In the genomic region with DNA sequence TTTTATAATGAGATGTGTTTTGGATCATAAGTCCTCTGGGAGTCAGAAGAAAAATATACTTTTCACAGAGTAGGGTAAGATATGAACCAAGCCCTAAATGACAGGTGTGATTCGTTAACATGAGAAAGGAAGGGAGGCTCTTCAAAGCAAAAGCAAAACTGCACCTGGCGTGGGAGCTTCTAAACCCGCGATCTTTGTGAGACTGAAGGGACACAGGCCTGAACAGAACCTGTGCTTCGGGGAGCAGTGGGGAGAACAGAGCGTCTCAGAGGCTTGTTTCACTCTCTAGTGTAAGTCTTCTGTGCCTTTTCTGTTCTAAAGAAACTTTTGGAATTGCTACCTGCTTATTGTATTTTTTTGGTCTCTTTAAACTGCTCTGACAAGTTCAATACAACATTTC, we compare ENCODE assay signal across 8 cellular contexts. TPM values are rescaled to one million over a fixed set of nuclear protein-coding genes. Genes with fewer than 3 reads are reported as not detected.
A peak's percentile ranks its signal among the peaks of the same experiment; 100 is the strongest.
DNase-seq lines count a peak whose midpoint lies in the region; ATAC-seq, FAIRE-seq and TF ChIP-seq lines count a peak whose summit lies in the region.

No MANE protein-coding gene starts in this region.

- H2BK5ac ChIP-seq in H1 (ENCODE audit: low read depth, low read length) = no peak overlapping the region

- H2BK15ac ChIP-seq in H1 (ENCODE audit: low read length) = no peak overlapping the region

- TF ChIP-seq POLR2A in H1 (IDR thresholded peaks at IDR 0.05; ENCODE audit: control extremely low read depth in 1 of 2, low read depth in 2 of 2, low read length in 2 of 2) = no peak

- TF ChIP-seq EP300 in H1 (IDR thresholded peaks at IDR 0.05; ENCODE audit: borderline replicate concordance in 1 of 2, low read depth in 2 of 2, low read length in 2 of 2) = no peak

- H3K56ac ChIP-seq in H1 (replicated peaks; ENCODE audit: insufficient read length, low read depth, low read length) = no peak overlapping the region

- no peak overlapping the region for H3K4ac ChIP-seq in H1 (replicated peaks; ENCODE audit: insufficient read length, low read depth, low read length)

- no peak overlapping the region for H3K4me2 ChIP-seq in H1 (ENCODE audit: insufficient read depth in 1 of 2, low read depth in 2 of 2, low read length in 2 of 2)

- CTCF ChIA-PET in H1 (lab: Charles Lee; ENCODE audit: partially characterized antibody) = interaction anchor here (1.1 to 1.6 kb wide), 3 partner anchors 9 to 33 kb away, joined by 3 to 7 read pairs (median 6); no protein-coding TSS in a partner anchor

- H3K36me3 ChIP-seq in H1 (ENCODE audit: control insufficient read depth in 2 of 4, insufficient read depth in 4 of 4, low read length in 3 of 4) = peaks cover 0 to 13% (median 2%) of the 10 kb centered on the region in 4 experiments; a peak in 2 of 8 replicates

- H3K27ac Mint-ChIP-seq in CD14-positive monocyte = no peak overlapping the region
- H3K27ac Mint-ChIP-seq in mesothelial cell of epicardium = no peak overlapping the region

- H2AK5ac ChIP-seq in H1 (ENCODE audit: low read depth, low read length) = no peak overlapping the region

- H3K9me3 ChIP-seq in H1 (ENCODE audit: insufficient read depth in 2 of 2, low read depth in 1 of 2, low read length in 1 of 2) = no peaks in the 10 kb centered on the region

- no peak overlapping the region for H3K23ac ChIP-seq in H1 (ENCODE audit: insufficient read length)

- H3K79me2 ChIP-seq in H1 (ENCODE audit: control insufficient read depth in 1 of 2, insufficient read depth in 2 of 2, low read length in 2 of 2) = no peaks in the 10 kb centered on the region

- POLR2A ChIA-PET in H1 (lab: Charles Lee; ENCODE audit: partially characterized antibody) = interaction anchor here (1.0 to 1.4 kb wide), 2 partner anchors 10 to 17 kb away, joined by 3 read pairs; no protein-coding TSS in a partner anchor

- H3K4me1 Mint-ChIP-seq in CD14-positive monocyte (no peaks in the 10 kb centered on the region), mesothelial cell of epicardium (no peaks in the 10 kb centered on the region)

- WGBS in H1 (ENCODE audit: extremely low coverage in 1 of 2, insufficient coverage in 1 of 2, insufficient read length in 1 of 2, insufficient replicate concordance in 2 of 2, low coverage in 1 of 2, low lambda C conversion rate in 2 of 2, missing lambda C conversion rate in 1 of 2), 2 experiments = 85% methylated on average over 6 of the region's 6 CpGs; no CpG with 5 or more reads in 1 of the 2 experiments

- no peak overlapping the region for H2AFZ ChIP-seq in H1 (ENCODE audit: low read length)

- FAIRE-seq in H1 (lab: Jason Lieb, UNC) = no peak

- H3K9me3 Mint-ChIP-seq in CD14-positive monocyte = peaks cover 0 to 2% (median 0%) of the 10 kb centered on the region in 7 donors
- H3K9me3 Mint-ChIP-seq in mesothelial cell of epicardium = no peaks in the 10 kb centered on the region

- no peak overlapping the region for H4K8ac ChIP-seq in H1 (ENCODE audit: extremely low read depth, insufficient read depth, low read length)

- H3K79me1 ChIP-seq in H1 (ENCODE audit: low read depth, low read length) = no peaks in the 10 kb centered on the region; the same call in 1 of the 2 replicates

- H3K36me3 Mint-ChIP-seq in CD14-positive monocyte (no peaks in the 10 kb centered on the region), mesothelial cell of epicardium (peaks cover 11% of the 10 kb centered on the region)

- no peak for TF ChIP-seq CTCF in H1 (IDR thresholded peaks at IDR 0.05; ENCODE audit: control extremely low read depth in 1 of 3, insufficient read depth in 1 of 3, low read depth in 1 of 3, low read length in 3 of 3)
- TF ChIP-seq CTCF in CD14-positive monocyte (IDR thresholded peaks at IDR 0.05) = no peak
- TF ChIP-seq CTCF in mesothelial cell of epicardium (IDR thresholded peaks at IDR 0.05; ENCODE audit: unreplicated experiment) = no peak

- no peak overlapping the region for H2BK120ac ChIP-seq in H1 (replicated peaks; ENCODE audit: low read depth, low read length)

- TF ChIP-seq RAD21 in H1 (IDR thresholded peaks at IDR 0.05 in 1 of 2, conservative IDR thresholded peaks at IDR 0.05 in 1 of 2; ENCODE audit: low read depth in 2 of 2, low read length in 2 of 2) = no peak

- H3K14ac ChIP-seq in H1 (ENCODE audit: insufficient read length) = no peak overlapping the region

- no peak overlapping the region for H4K5ac ChIP-seq in H1 (ENCODE audit: insufficient read length, low read depth, low read length)

- H2BK20ac ChIP-seq in H1 (ENCODE audit: low read length) = no peak overlapping the region

- no peak overlapping the region for H3K27ac ChIP-seq in H1 (ENCODE audit: low read depth, low read length)

- DNase-seq in H1 (ENCODE audit: low read depth in 1 of 2, low spot score in 2 of 2) (no peak), CD14-positive monocyte (ENCODE audit: low spot score) (no peak), mesothelial cell of epicardium (ENCODE audit: low spot score in 2 of 2, unreplicated experiment in 2 of 2) (no peak)
- no peak for DNase-seq in activated effector memory CD4-positive, alpha-beta T cell treated with Interleukin-2 at 50 U/mL for 16 hours
- DNase-seq in effector CD8-positive, alpha-beta T cell (lab: John Stamatoyannopoulos, UW) = no peak

- H3K27me3 ChIP-seq in H1 (replicated peaks in 1 of 4; ENCODE audit: control insufficient read depth in 3 of 4, extremely low read depth in 1 of 4, insufficient read depth in 3 of 4, low read length in 3 of 4) = no peaks in the 10 kb centered on the region

- no peak overlapping the region for H4K91ac ChIP-seq in H1 (replicated peaks; ENCODE audit: insufficient read length, low read length)

- H3K18ac ChIP-seq in H1 (ENCODE audit: extremely low read depth, low read length) = no peak overlapping the region

- peaks cover 0 to 9% of the 10 kb centered on the region in 2 experiments for H4K20me1 ChIP-seq in H1 (replicated peaks in 1 of 2; ENCODE audit: control insufficient read depth in 1 of 2, insufficient read depth in 2 of 2, low read length in 2 of 2)

- H3K27me3 Mint-ChIP-seq in CD14-positive monocyte (ENCODE audit: low read depth in 3 of 3) (peaks cover 1 to 13% (median 8%) of the 10 kb centered on the region in 3 donors), mesothelial cell of epicardium (ENCODE audit: low read depth) (no peaks in the 10 kb centered on the region)

- no peak overlapping the region for H3K4me3 ChIP-seq in H1 (ENCODE audit: extremely low read depth in 1 of 4, insufficient read depth in 2 of 4, low read depth in 3 of 4, low read length in 4 of 4)

- ATAC-seq in GM18520 (IDR thresholded peaks at IDR 0.05; ENCODE audit: unreplicated experiment) (peak; percentile 96), GM21515 (IDR thresholded peaks at IDR 0.05; ENCODE audit: unreplicated experiment) (peak; percentile 97), HG03469 (IDR thresholded peaks at IDR 0.05; ENCODE audit: unreplicated experiment) (peak; percentile 95)

- H3K4me3 Mint-ChIP-seq in CD14-positive monocyte = no peak overlapping the region
- H3K4me3 Mint-ChIP-seq in mesothelial cell of epicardium = no peak overlapping the region

- intact Hi-C loops in CD14-positive monocyte (cut with micrococcal nuclease) = no loop called here

- H3K9ac ChIP-seq in H1 (replicated peaks in 1 of 4; ENCODE audit: extremely low read depth in 1 of 4, low read depth in 3 of 4, low read length in 3 of 4) = no peak overlapping the region

- H3K23me2 ChIP-seq in H1 (ENCODE audit: low read depth, low read length) = peaks cover 10% of the 10 kb centered on the region; the same call in 1 of the 2 replicates

- H2BK12ac ChIP-seq in H1 (ENCODE audit: low read depth, low read length) = no peak overlapping the region

- peaks cover 0 to 2% (median 0%) of the 10 kb centered on the region in 4 experiments; a peak in 2 of 7 replicates for H3K4me1 ChIP-seq in H1 (replicated peaks in 1 of 4; ENCODE audit: control insufficient read depth in 3 of 4, insufficient read depth in 4 of 4, low read length in 3 of 4)

TF ChIP-seq in H1, 55 proteins besides CTCF, POLR2A, EP300 and RAD21:
- TF ChIP-seq TCF12 (IDR thresholded peaks at IDR 0.05; ENCODE audit: low read depth, low read length) (0 out of 2 replicates have a peak, but pooled peaks have one; percentile 19), TEAD4 (IDR thresholded peaks at IDR 0.05; ENCODE audit: low read depth, low read length) (no peak)

RNA-seq across cellular contexts. Expression of a gene that starts 30.2 kb away (rescaled TPM):
- 1.0 and 1.4 TPM in 2 replicates for total RNA-seq in H1 (2021; fragmentation: NEBNext Ultra II Directional; extraction: Animal tissue kit (Norgen Biotek cat#: 25700))
- polyA plus RNA-seq in H1 (2011; rRNA removed) (0.65 and 0.82 TPM in 2 replicates), CD14-positive monocyte (10 to 100 TPM in 1 of 2 donors, 1 to 10 TPM in 1; 6.3 to 10.5 TPM)
- polyA plus RNA-seq in H1 (2011; cell fraction: cytosol; rRNA removed) = 1.5 TPM
- polyA plus RNA-seq in H1 (2011; cell fraction: nucleus; rRNA removed) = 1.1 TPM
- polyA plus RNA-seq in H1 (2012, experiment 1 of 2) = 0.52 to 0.94 TPM (median 0.69 TPM) in 4 replicates
- polyA plus RNA-seq in H1 (2012, experiment 2 of 2) = not detected
- 0.81 TPM for polyA plus RNA-seq in H1 (2013, experiment 1 of 2)
- polyA plus RNA-seq in H1 (2013, experiment 2 of 2) = 0.59 TPM
- polyA minus RNA-seq in H1 (2011; rRNA and poly(A)+ RNA removed) = 0.37 and 0.79 TPM in 2 replicates
- 1.1 TPM for polyA minus RNA-seq in H1 (2011; cell fraction: cytosol; rRNA and poly(A)+ RNA removed)
- polyA minus RNA-seq in H1 (2011; cell fraction: nucleus; rRNA and poly(A)+ RNA removed) = 1.9 TPM
- 4.0 to 4.7 TPM (median 4.5 TPM) in 3 replicates for total RNA-seq in mesothelial cell of epicardium

RNA-seq across cellular contexts. Expression of a gene that starts 56.6 kb away (rescaled TPM):
- 7.5 and 8.5 TPM in 2 replicates for total RNA-seq in H1 (2021; fragmentation: NEBNext Ultra II Directional; extraction: Animal tissue kit (Norgen Biotek cat#: 25700))
- polyA plus RNA-seq in H1 (2011; rRNA removed) (6.1 and 9.0 TPM in 2 replicates), CD14-positive monocyte (not detected)
- polyA plus RNA-seq in H1 (2011; cell fraction: cytosol; rRNA removed) = 8.4 TPM
- 16.0 TPM for polyA plus RNA-seq in H1 (2011; cell fraction: nucleus; rRNA removed)
- polyA plus RNA-seq in H1 (2012, experiment 1 of 2) = 9.0 to 9.4 TPM (median 9.1 TPM) in 4 replicates
- 6.6 TPM for polyA plus RNA-seq in H1 (2012, experiment 2 of 2)
- polyA plus RNA-seq in H1 (2013, experiment 1 of 2) = 6.8 TPM
- 6.0 TPM for polyA plus RNA-seq in H1 (2013, experiment 2 of 2)
- 12.2 and 15.6 TPM in 2 replicates for polyA minus RNA-seq in H1 (2011; rRNA and poly(A)+ RNA removed)
- 6.5 TPM for polyA minus RNA-seq in H1 (2011; cell fraction: cytosol; rRNA and poly(A)+ RNA removed)
- polyA minus RNA-seq in H1 (2011; cell fraction: nucleus; rRNA and poly(A)+ RNA removed) = 11.4 TPM
- 12.2 to 16.1 TPM (median 13.6 TPM) in 3 replicates for total RNA-seq in mesothelial cell of epicardium
